In the genomic region with DNA sequence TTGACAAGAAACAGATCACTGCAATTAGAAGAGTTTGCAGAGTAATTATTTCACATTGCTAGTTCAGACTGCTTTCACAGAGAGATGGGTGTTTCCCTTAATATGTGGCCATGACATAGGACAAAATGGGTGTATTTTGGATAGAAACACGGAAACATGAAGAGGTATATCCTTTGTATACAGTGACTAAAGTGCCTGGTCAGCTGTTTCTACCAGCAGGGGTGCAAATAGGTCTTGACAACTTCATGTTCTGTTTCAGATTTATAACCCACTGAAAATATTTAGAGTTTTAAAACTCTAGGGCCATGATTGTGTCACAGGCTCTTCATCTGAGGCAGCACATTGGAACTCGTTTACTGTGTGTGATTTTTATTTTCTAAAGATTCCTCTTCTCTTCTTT, we compare ENCODE assay signal across 18 cellular contexts.
"Had no signal": no experiment of that assay in that cellular context is flagged by ENCODE, and none has a peak within 500 bp of the region (broad histone marks: within the 10 kb centered on the region; RNA-seq: fewer than 3 reads in every experiment).

No MANE protein-coding gene starts in this region.

- H3K4me1 ChIP-seq: pancreas had no signal

- H3K9me3 ChIP-seq: lower lobe of right lung, neutrophil, pancreas, thoracic aorta, tibial nerve, vagina had no signal

- H3K36me3 ChIP-seq: lower lobe of right lung, neutrophil, pancreas, thoracic aorta, tibial nerve, vagina had no signal

- FAIRE-seq: frontal cortex, keratinocyte, pancreas had no signal

- H3K4me3 ChIP-seq: dorsolateral prefrontal cortex, lower lobe of right lung, pancreas, thoracic aorta, tibial nerve, vagina had no signal

- DNase-seq: cortex of kidney; dorsolateral prefrontal cortex; effector CD4-positive, alpha-beta T cell; hypothalamus; left ventricle myocardium superior; lower lobe of right lung; natural killer cell; pancreas; stimulated activated CD4-positive, alpha-beta T cell treated with anti-CD3 and anti-CD28 coated beads, Interleukin-2, amount 100 ng/mL, for 24 hours; stimulated activated CD4-positive, alpha-beta T cell treated with anti-CD3 and anti-CD28 coated beads, Interleukin-4, amount 100 ng/mL, for 24 hours; stimulated activated naive CD8-positive, alpha-beta T cell treated with anti-CD3 and anti-CD28 coated beads, Interleukin-15, Interleukin-2, amounts not matched to agents 100 U/mL and 50 U/mL, for 24 hours; substantia nigra had no signal

- H3K27ac ChIP-seq: dorsolateral prefrontal cortex, lower lobe of right lung, neutrophil, pancreas, thoracic aorta, tibial nerve, vagina had no signal

- H3K27me3 ChIP-seq: pancreas, tibial nerve, vagina had no signal
